28 cellular contexts compared by ENCODE assay signal in the genomic region with DNA sequence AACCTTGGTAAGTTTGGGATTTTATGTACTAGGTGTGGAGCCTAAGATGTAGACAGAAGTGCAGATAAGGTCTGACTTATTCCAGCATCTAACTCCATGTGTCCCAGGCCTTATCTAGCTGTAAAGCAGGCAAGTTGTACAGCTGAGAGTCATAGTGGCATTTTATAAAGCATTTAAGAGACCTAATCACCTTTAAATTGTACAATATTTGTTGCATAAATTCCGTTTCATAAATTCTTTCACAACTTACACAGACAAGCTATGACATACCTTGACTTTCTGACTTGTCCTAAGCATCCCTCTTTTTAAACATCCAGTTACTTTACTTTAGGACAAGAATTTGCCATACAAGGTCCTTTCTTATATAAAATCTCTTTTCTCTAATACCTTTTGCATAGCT.
"Had no signal": no experiment of that assay in that cellular context is flagged by ENCODE, and none has a peak within 500 bp of the region (broad histone marks: within the 10 kb centered on the region; RNA-seq: fewer than 3 reads in every experiment).

No MANE protein-coding gene starts in this region.

- H3K27me3 ChIP-seq: stomach, suprapubic skin, thyroid gland, tibial artery, tibial nerve, transverse colon, upper lobe of left lung, upper lobe of right lung, uterus, vagina had no signal

- FAIRE-seq: urothelium cell line had no signal

- H3K27ac Mint-ChIP-seq: stimulated activated effector memory CD8-positive, alpha-beta T cell treated with anti-CD3 and anti-CD28 coated beads, Interleukin-12 subunit alpha, Interleukin-12 subunit beta, amount 100 ng/mL, for 72 hours; stimulated activated memory B cell treated with anti-CD40 and anti-IgM and Interleukin-4, amounts not matched to agents 10 μg/mL and 1 μg/mL and 100 μg/mL, for 72 hours; stimulated activated naive B cell treated with anti-CD40 and anti-IgM and Interleukin-4, amounts not matched to agents 10 μg/mL and 1 μg/mL and 100 μg/mL, for 72 hours; stimulated activated naive CD8-positive, alpha-beta T cell treated with anti-CD3 and anti-CD28 coated beads, Interleukin-15, amount 100 ng/mL, for 72 hours; stimulated activated naive CD8-positive, alpha-beta T cell treated with anti-CD3 and anti-CD28 coated beads, Interleukin-15, Interleukin-2, amounts not matched to agents 100 ng/mL and 50 ng/mL, for 24 hours; type B pancreatic cell had no signal

- H3K9me3 Mint-ChIP-seq: stimulated activated effector memory CD8-positive, alpha-beta T cell treated with anti-CD3 and anti-CD28 coated beads, Interleukin-12 subunit alpha, Interleukin-12 subunit beta, amount 100 ng/mL, for 72 hours; stimulated activated memory B cell treated with anti-CD40 and anti-IgM and Interleukin-4, amounts not matched to agents 10 μg/mL and 1 μg/mL and 100 μg/mL, for 72 hours; stimulated activated naive B cell treated with anti-CD40 and anti-IgM and Interleukin-4, amounts not matched to agents 10 μg/mL and 1 μg/mL and 100 μg/mL, for 72 hours; stimulated activated naive CD8-positive, alpha-beta T cell treated with anti-CD3 and anti-CD28 coated beads, Interleukin-15, amount 100 ng/mL, for 72 hours; stimulated activated naive CD8-positive, alpha-beta T cell treated with anti-CD3 and anti-CD28 coated beads, Interleukin-15, Interleukin-2, amounts not matched to agents 100 ng/mL and 50 ng/mL, for 24 hours; type B pancreatic cell had no signal

- H3K4me1 ChIP-seq: suprapubic skin, thyroid gland, tibial artery, tibial nerve, upper lobe of left lung, upper lobe of right lung, uterus, vagina had no signal

- H3K36me3 ChIP-seq: suprapubic skin, thoracic aorta, thyroid gland, transverse colon, upper lobe of right lung, uterus had no signal

- H3K9me3 ChIP-seq: stomach, suprapubic skin, thoracic aorta, thyroid gland, tibial artery, tibial nerve, transverse colon, upper lobe of left lung, upper lobe of right lung, uterus, vagina had no signal

- DNase-seq: stimulated activated CD4-positive, alpha-beta T cell treated with anti-CD3 and anti-CD28 coated beads, Interleukin-2, amount 100 ng/mL, for 48 hours; stimulated activated CD4-positive, alpha-beta T cell treated with anti-CD3 and anti-CD28 coated beads, Interleukin-4, amount 100 ng/mL, for 1 hour; stimulated activated CD4-positive, alpha-beta T cell treated with anti-CD3 and anti-CD28 coated beads, Interleukin-4, amount 100 ng/mL, for 24 hours; stimulated activated CD4-positive, alpha-beta T cell treated with anti-CD3 and anti-CD28 coated beads, Interleukin-4, amount 100 ng/mL, for 4 hours; stimulated activated CD8-positive, alpha-beta memory T cell treated with anti-CD3 and anti-CD28 coated beads, Interleukin-4, amount 100 ng/mL, for 48 hours; stimulated activated naive B cell treated with anti-CD40 and anti-IgM and Interleukin-4, amounts not matched to agents 10 μg/mL and 1 μg/mL and 100 μg/mL, for 72 hours; stimulated activated naive CD4-positive, alpha-beta T cell; stimulated activated naive CD4-positive, alpha-beta T cell treated with Interleukin-2 at 50 U/mL for 16 hours; stimulated activated naive CD8-positive, alpha-beta T cell treated with anti-CD3 and anti-CD28 coated beads, Interleukin-15, amount 100 ng/mL, for 72 hours; stimulated activated naive CD8-positive, alpha-beta T cell treated with anti-CD3 and anti-CD28 coated beads, Interleukin-15, Interleukin-2, amounts not matched to agents 100 U/mL and 50 U/mL, for 24 hours; stomach; substantia nigra; thyroid gland; tibial artery; transverse colon; trophoblast cell; upper lobe of left lung; upper lobe of right lung; uterus had no signal

- H3K4me3 Mint-ChIP-seq: stimulated activated effector memory CD8-positive, alpha-beta T cell treated with anti-CD3 and anti-CD28 coated beads, Interleukin-12 subunit alpha, Interleukin-12 subunit beta, amount 100 ng/mL, for 72 hours; stimulated activated memory B cell treated with anti-CD40 and anti-IgM and Interleukin-4, amounts not matched to agents 10 μg/mL and 1 μg/mL and 100 μg/mL, for 72 hours; stimulated activated naive B cell treated with anti-CD40 and anti-IgM and Interleukin-4, amounts not matched to agents 10 μg/mL and 1 μg/mL and 100 μg/mL, for 72 hours; stimulated activated naive CD8-positive, alpha-beta T cell treated with anti-CD3 and anti-CD28 coated beads, Interleukin-15, amount 100 ng/mL, for 72 hours; stimulated activated naive CD8-positive, alpha-beta T cell treated with anti-CD3 and anti-CD28 coated beads, Interleukin-15, Interleukin-2, amounts not matched to agents 100 ng/mL and 50 ng/mL, for 24 hours; type B pancreatic cell had no signal

- ATAC-seq: stimulated activated effector memory CD8-positive, alpha-beta T cell treated with anti-CD3 and anti-CD28 coated beads, Interleukin-12 subunit alpha, Interleukin-12 subunit beta, amount 100 ng/mL, for 72 hours; stimulated activated memory B cell treated with anti-CD40 and anti-IgM and Interleukin-4, amounts not matched to agents 10 μg/mL and 1 μg/mL and 100 μg/mL, for 72 hours; stimulated activated naive B cell treated with anti-CD40 and anti-IgM and Interleukin-4, amounts not matched to agents 10 μg/mL and 1 μg/mL and 100 μg/mL, for 72 hours; stimulated activated naive CD8-positive, alpha-beta T cell treated with anti-CD3 and anti-CD28 coated beads, Interleukin-15, amount 100 ng/mL, for 72 hours; stimulated activated naive CD8-positive, alpha-beta T cell treated with anti-CD3 and anti-CD28 coated beads, Interleukin-15, Interleukin-2, amounts not matched to agents 100 U/mL and 50 U/mL, for 24 hours; upper lobe of right lung had no signal

- H3K27ac ChIP-seq: stomach, suprapubic skin, thoracic aorta, thyroid gland, tibial artery, tibial nerve, transverse colon, upper lobe of left lung, upper lobe of right lung, uterus, vagina had no signal

- H3K4me3 ChIP-seq: stomach, suprapubic skin, thoracic aorta, thyroid gland, tibial artery, tibial nerve, transverse colon, upper lobe of left lung, upper lobe of right lung, uterus, vagina had no signal

- H3K27me3 Mint-ChIP-seq: stimulated activated memory B cell treated with anti-CD40 and anti-IgM and Interleukin-4, amounts not matched to agents 10 μg/mL and 1 μg/mL and 100 μg/mL, for 72 hours; stimulated activated naive B cell treated with anti-CD40 and anti-IgM and Interleukin-4, amounts not matched to agents 10 μg/mL and 1 μg/mL and 100 μg/mL, for 72 hours; stimulated activated naive CD8-positive, alpha-beta T cell treated with anti-CD3 and anti-CD28 coated beads, Interleukin-15, amount 100 ng/mL, for 72 hours; stimulated activated naive CD8-positive, alpha-beta T cell treated with anti-CD3 and anti-CD28 coated beads, Interleukin-15, Interleukin-2, amounts not matched to agents 100 ng/mL and 50 ng/mL, for 24 hours; type B pancreatic cell had no signal
